ENCODE assay signal across 15 cellular contexts in the genomic region with DNA sequence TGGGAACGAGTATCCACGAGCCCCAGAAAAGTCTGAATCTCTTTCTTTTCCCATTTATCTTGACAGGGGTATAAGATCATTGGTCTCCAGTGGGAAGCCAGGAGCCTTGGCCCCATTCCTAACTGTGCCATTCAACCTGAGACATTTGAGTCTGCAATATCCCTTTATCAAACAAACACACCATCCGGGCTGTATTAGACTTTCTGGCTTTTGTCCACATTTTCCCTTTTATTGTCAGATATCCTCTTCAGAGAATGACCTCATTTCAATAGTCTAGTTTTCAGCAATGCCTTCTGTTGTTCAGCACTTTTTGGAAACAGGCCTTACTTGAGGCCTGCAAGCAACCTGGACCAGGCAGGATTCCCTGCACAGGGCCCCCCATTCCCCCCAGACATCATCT. TPM values are rescaled to one million over a fixed set of nuclear protein-coding genes. Genes with fewer than 3 reads are reported as not detected.
"Had no signal": no experiment of that assay in that cellular context is flagged by ENCODE, and none has a peak within 500 bp of the region (broad histone marks: within the 10 kb centered on the region; RNA-seq: fewer than 3 reads in every experiment).

No MANE protein-coding gene starts in this region.

- H3K4me3 ChIP-seq: esophagus muscularis mucosa, right atrium auricular region had no signal

- H3K27me3 ChIP-seq: esophagus muscularis mucosa, foreskin keratinocyte, right atrium auricular region had no signal

- DNase-seq: activated CD4-positive, alpha-beta memory T cell treated with anti-CD3 and anti-CD28 coated beads, Interleukin-2, amount 10 ng/mL, durations not matched to agents 7 days and 5 days; activated naive CD8-positive, alpha-beta T cell treated with anti-CD3 and anti-CD28 coated beads, Interleukin-2, amount 10 ng/mL, durations not matched to agents 7 days and 5 days; activated T-cell treated with anti-CD3 and anti-CD28 coated beads, Interleukin-2, amount 50 U/mL, for 48 hours; anterior cingulate cortex; foreskin keratinocyte; head of caudate nucleus; left colon; mammary epithelial cell; naive thymus-derived CD4-positive, alpha-beta T cell; small intestine had no signal

- H3K27ac ChIP-seq: esophagus muscularis mucosa, foreskin keratinocyte, right atrium auricular region had no signal

- H3K36me3 ChIP-seq: esophagus muscularis mucosa, right atrium auricular region had no signal

- H3K4me1 ChIP-seq: esophagus muscularis mucosa, foreskin keratinocyte, right atrium auricular region had no signal

- ATAC-seq: foreskin keratinocyte; left colon; naive thymus-derived CD4-positive, alpha-beta T cell had no signal

- H3K9me3 ChIP-seq: esophagus muscularis mucosa, right atrium auricular region had no signal

RNA-seq across cellular contexts. Expression of gene BPIFA1, which starts 15.7 kb away (rescaled TPM):
- total RNA-seq: activated CD4-positive, alpha-beta memory T cell treated with anti-CD3 and anti-CD28 coated beads, Interleukin-2, amount 10 ng/mL, durations not matched to agents 7 days and 5 days; activated naive CD8-positive, alpha-beta T cell treated with anti-CD3 and anti-CD28 coated beads, Interleukin-2, amount 10 ng/mL, durations not matched to agents 7 days and 5 days; chondrocyte; esophagus muscularis mucosa; foreskin keratinocyte; left colon; mammary epithelial cell; mononuclear cell; naive thymus-derived CD4-positive, alpha-beta T cell; posterior vena cava; right atrium auricular region had no signal
- polyA plus RNA-seq: foreskin keratinocyte; mammary epithelial cell; naive thymus-derived CD4-positive, alpha-beta T cell had no signal

RNA-seq across cellular contexts. Expression of gene BPIFB1, which starts 31.5 kb away (rescaled TPM):
- total RNA-seq: activated CD4-positive, alpha-beta memory T cell treated with anti-CD3 and anti-CD28 coated beads, Interleukin-2, amount 10 ng/mL, durations not matched to agents 7 days and 5 days; activated naive CD8-positive, alpha-beta T cell treated with anti-CD3 and anti-CD28 coated beads, Interleukin-2, amount 10 ng/mL, durations not matched to agents 7 days and 5 days; chondrocyte; esophagus muscularis mucosa; foreskin keratinocyte; left colon; mammary epithelial cell; mononuclear cell; naive thymus-derived CD4-positive, alpha-beta T cell; posterior vena cava; right atrium auricular region had no signal
- polyA plus RNA-seq: foreskin keratinocyte; mammary epithelial cell; naive thymus-derived CD4-positive, alpha-beta T cell had no signal

RNA-seq across cellular contexts. Expression of gene BPIFA3, which starts 34.3 kb away (rescaled TPM):
- total RNA-seq: activated CD4-positive, alpha-beta memory T cell treated with anti-CD3 and anti-CD28 coated beads, Interleukin-2, amount 10 ng/mL, durations not matched to agents 7 days and 5 days; activated naive CD8-positive, alpha-beta T cell treated with anti-CD3 and anti-CD28 coated beads, Interleukin-2, amount 10 ng/mL, durations not matched to agents 7 days and 5 days; chondrocyte; esophagus muscularis mucosa; foreskin keratinocyte; left colon; mammary epithelial cell; mononuclear cell; naive thymus-derived CD4-positive, alpha-beta T cell; posterior vena cava; right atrium auricular region had no signal
- polyA plus RNA-seq: foreskin keratinocyte; mammary epithelial cell; naive thymus-derived CD4-positive, alpha-beta T cell; small intestine had no signal
